22 cellular contexts compared by ENCODE assay signal in genomic region chr7:23691320-23691719, GRCh38. TPM values are rescaled to one million over a fixed set of nuclear protein-coding genes. Genes with fewer than 3 reads are reported as not detected.
DNase-seq lines count a peak whose midpoint lies in the region; ATAC-seq and TF ChIP-seq lines count a peak whose summit lies in the region.
"Had no signal": no experiment of that assay in that cellular context is flagged by ENCODE, and none has a peak within 500 bp of the region (broad histone marks: within the 10 kb centered on the region; RNA-seq: fewer than 3 reads in every experiment).

No MANE protein-coding gene starts in this region.

- H3F3A ChIP-seq in PC-9 (ENCODE audit: insufficient read depth, low read depth): peaks cover 4% of the 10 kb centered on the region; the same call in 1 of the 2 replicates

- no peak overlapping the region; the same call in 1 of the 2 replicates for H2AFZ ChIP-seq in PC-9

- POLR2A ChIA-PET in PC-9 (lab: Charles Lee; ENCODE audit: unreplicated experiment): no interaction called here

- H3K36me3 ChIP-seq in PC-9 (ENCODE audit: low read depth) (no peaks in the 10 kb centered on the region), esophagus (ENCODE audit: control insufficient read depth in 2 of 2, insufficient read depth in 2 of 2, low read length in 1 of 2) (peaks cover 2 to 3% of the 10 kb centered on the region in 2 donors), psoas muscle (ENCODE audit: insufficient read depth in 1 of 2, low read depth in 1 of 2) (peaks cover 0 to 31% of the 10 kb centered on the region in 2 donors)
- H3K36me3 ChIP-seq: brain microvascular endothelial cell had no signal

- DNase-seq in NCI-H2029 treated with DMSO at 0.1 percent for 48 hours (lab: John Stamatoyannopoulos, UW) (peak; percentile 9), NCI-H2029 (lab: John Stamatoyannopoulos, UW) (no peak), PC-9 (peak; percentile 87 to 98), psoas muscle (no peak), Kasumi-1 (lab: John Stamatoyannopoulos, UW) (no peak), GM03348 (ENCODE audit: low spot score) (no peak), left colon (no peak)
- DNase-seq: activated CD4-positive, alpha-beta T cell treated with anti-CD3 and anti-CD28 coated beads for 36 hours; activated effector memory CD4-positive, alpha-beta T cell treated with anti-CD3 and anti-CD28 coated beads, Interleukin-2, amount 50 U/mL, for 16 hours; activated naive CD8-positive, alpha-beta T cell treated with anti-CD3 and anti-CD28 coated beads, Interleukin-2, amount 10 ng/mL, durations not matched to agents 7 days and 5 days; brain microvascular endothelial cell; effector memory CD4-positive, alpha-beta T cell; gastrocnemius medialis; hippocampal formation; NCI-H1092 treated with DMSO at 0.1 percent for 48 hours; NCI-H1930; posterior cingulate gyrus; T-helper 17 cell; upper lobe of left lung had no signal

- H3K9me3 ChIP-seq in PC-9 (ENCODE audit: insufficient read depth, low read depth) (no peaks in the 10 kb centered on the region), esophagus (ENCODE audit: control insufficient read depth in 2 of 2, insufficient read depth in 1 of 2, low read depth in 1 of 2, low read length in 1 of 2) (no peaks in the 10 kb centered on the region), psoas muscle (no peaks in the 10 kb centered on the region)
- H3K9me3 ChIP-seq: gastrocnemius medialis, upper lobe of left lung had no signal

- ATAC-seq in psoas muscle: peak; percentile 25 to 69 (median 61)
- ATAC-seq in left colon: no peak
- ATAC-seq: activated CD4-positive, alpha-beta T cell treated with anti-CD3 and anti-CD28 coated beads for 36 hours; gastrocnemius medialis; Panc1; T-helper 17 cell had no signal

- no TSS peak for BruUV-seq in PC-9 (replicated peaks; lab: Mats Ljungman, UMichigan)

- no peak for TF ChIP-seq CTCF in PC-9 (conservative IDR thresholded peaks at IDR 0.05)
- TF ChIP-seq CTCF in psoas muscle (IDR thresholded peaks at IDR 0.05): no peak

- peak overlapping the region; percentile 25 for H3K27ac ChIP-seq in PC-9
- peak overlapping the region; percentile 31 to 66 for H3K27ac ChIP-seq in esophagus (ENCODE audit: low read depth in 2 of 2, low read length in 1 of 2)
- H3K27ac ChIP-seq in psoas muscle: no peak overlapping the region
- H3K27ac ChIP-seq: 22Rv1, brain microvascular endothelial cell, gastrocnemius medialis, upper lobe of left lung had no signal

- peak overlapping the region; percentile 21 for H3K4me2 ChIP-seq in PC-9

- no peaks in the 10 kb centered on the region for H3K79me2 ChIP-seq in PC-9 (ENCODE audit: low read depth)

- no peaks in the 10 kb centered on the region for H4K20me1 ChIP-seq in PC-9 (ENCODE audit: insufficient read depth)

- intact Hi-C loops in PC-9 (cut with micrococcal nuclease; ENCODE audit: unreplicated experiment): loop anchor here (1.0 to 10.0 kb wide), 4 partner anchors 22 to 507 kb away; partner anchors contain the start of genes CCDC126 and NUP42
- intact Hi-C loops in psoas muscle (cut with DNase I): no loop called here
- intact Hi-C loops in left colon (cut with DNase I, micrococcal nuclease): no loop called here

- H3K4me3 ChIP-seq in PC-9 (no peak overlapping the region), esophagus (ENCODE audit: low read depth in 1 of 2, low read length in 2 of 2) (no peak overlapping the region), psoas muscle (no peak overlapping the region)
- H3K4me3 ChIP-seq: gastrocnemius medialis, upper lobe of left lung had no signal

- H3K9me2 ChIP-seq in PC-9 (ENCODE audit: insufficient read depth): no peaks in the 10 kb centered on the region

- H3K27me3 ChIP-seq in PC-9 (ENCODE audit: insufficient read depth, low read depth) (no peaks in the 10 kb centered on the region), esophagus (ENCODE audit: control insufficient read depth in 1 of 2, insufficient read depth in 2 of 2, low read length in 2 of 2) (no peaks in the 10 kb centered on the region), psoas muscle (ENCODE audit: insufficient read depth in 3 of 3, low read length in 2 of 3) (no peaks in the 10 kb centered on the region)
- H3K27me3 ChIP-seq: brain microvascular endothelial cell, gastrocnemius medialis, upper lobe of left lung had no signal

- peaks cover 14% of the 10 kb centered on the region for H3K4me1 ChIP-seq in PC-9 (replicated peaks; ENCODE audit: insufficient read depth)
- H3K4me1 ChIP-seq in esophagus (ENCODE audit: control insufficient read depth in 2 of 2, insufficient read depth in 2 of 2, low read length in 1 of 2): no peaks in the 10 kb centered on the region
- H3K4me1 ChIP-seq in psoas muscle: peaks cover 9% of the 10 kb centered on the region
- H3K4me1 ChIP-seq: upper lobe of left lung had no signal

- WGBS in esophagus, 2 donors: 74 to 82% methylated on average over 4 of the region's 4 CpGs
- 42 to 52% (median 45%) methylated on average over 4 of the region's 4 CpGs for WGBS in psoas muscle, 3 donors

- CTCF ChIA-PET in PC-9 (lab: Charles Lee): interaction anchor here (0.6 kb wide), 2 partner anchors 8 to 21 kb away, joined by 3 to 6 read pairs; no protein-coding TSS in a partner anchor

RNA-seq across cellular contexts. Expression of gene FAM221A, which starts 11.3 kb away (rescaled TPM):
- total RNA-seq in PC-9 (2021) (2.4 and 3.6 TPM in 2 replicates), psoas muscle (1 to 10 TPM in 3 of 4 donors, under 1 TPM in 1; 0.57 to 4.0 (median 1.7) TPM), left colon (10 to 100 TPM; 11.4 to 13.5 TPM)
- polyA plus RNA-seq in esophagus (10 to 100 TPM in 1 of 2 donors, 1 to 10 TPM in 1; 6.2 to 11.3 TPM), psoas muscle (1 to 10 TPM; 1.4 to 3.5 (median 2.3) TPM)

RNA-seq across cellular contexts. Expression of gene STK31, which starts 18.7 kb away (rescaled TPM):
- total RNA-seq in PC-9 (2021): 0.48 and 0.57 TPM in 2 replicates
- polyA plus RNA-seq in esophagus: 1 to 10 TPM in 1 of 2 donors, under 1 TPM in 1; 0.05 to 1.1 TPM
- total RNA-seq in psoas muscle: under 1 TPM in 1 of 4 donors, not detected in 3; 0.18 TPM
- polyA plus RNA-seq in psoas muscle: under 1 TPM in 2 of 3 donors, not detected in 1; 0.01 to 0.03 TPM
- 1 to 10 TPM in 1 of 2 donors, under 1 TPM in 1; 0.64 to 1.1 TPM for total RNA-seq in left colon

Comparison
In these comparisons a context has a peak if more than half of its experiments do, and no peak if none do; other contexts are left out.
1. DNase-seq: peak in NCI-H2029 treated with DMSO at 0.1 percent for 48 hours (single experiment) and PC-9 (2 of 2); none in NCI-H2029 (single experiment), psoas muscle (0 of 2), Kasumi-1 (0 of 2), GM03348 (single experiment) and left colon (0 of 2).